In genomic region chr17:40345161-40346034, GRCh38 we compare ENCODE assay signal across 1 cellular context.
TF ChIP-seq lines count a peak whose summit lies in the region.

No MANE protein-coding gene starts in this region.

TF ChIP-seq in WTC11, 78 proteins besides CTCF, POLR2A, EP300 and RAD21 (continued from another document):
- TF ChIP-seq USF1 (CRISPR knock-in tag; IDR thresholded peaks at IDR 0.05) (peak; percentile 39; the same call in 1 of the 2 replicates), ELF4 (CRISPR knock-in tag; IDR thresholded peaks at IDR 0.05; ENCODE audit: low read depth) (0 out of 2 replicates have a peak, but pooled peaks have one; percentile 48), ZNF281 (CRISPR knock-in tag; IDR thresholded peaks at IDR 0.05) (peak; percentile 95), USF2 (CRISPR knock-in tag; IDR thresholded peaks at IDR 0.05) (peak; percentile 57), PREB (CRISPR knock-in tag; IDR thresholded peaks at IDR 0.05; ENCODE audit: borderline replicate concordance) (no peak), TEAD1 (CRISPR knock-in tag; IDR thresholded peaks at IDR 0.05) (peak; percentile 85), JUN (CRISPR knock-in tag; IDR thresholded peaks at IDR 0.05) (no peak), ZNF232 (CRISPR knock-in tag; IDR thresholded peaks at IDR 0.05) (no peak), IRF1 (CRISPR knock-in tag; IDR thresholded peaks at IDR 0.05) (no peak), ZBTB21 (CRISPR knock-in tag; IDR thresholded peaks at IDR 0.05; ENCODE audit: borderline replicate concordance) (no peak), E2F4 (CRISPR knock-in tag; IDR thresholded peaks at IDR 0.05; ENCODE audit: borderline replicate concordance, low read depth) (no peak), MAX (CRISPR knock-in tag; IDR thresholded peaks at IDR 0.05) (peak; percentile 94), NR3C1 (CRISPR knock-in tag; conservative IDR thresholded peaks at IDR 0.05; ENCODE audit: low read depth) (no peak), ZNF532 (CRISPR knock-in tag; IDR thresholded peaks at IDR 0.05; ENCODE audit: borderline replicate concordance) (no peak), EMX1 (CRISPR knock-in tag; IDR thresholded peaks at IDR 0.05) (no peak), ATF6 (CRISPR knock-in tag; IDR thresholded peaks at IDR 0.05) (no peak), KAT7 (CRISPR knock-in tag; IDR thresholded peaks at IDR 0.05; ENCODE audit: borderline replicate concordance) (0 out of 2 replicates have a peak, but pooled peaks have one; percentile 41), GABPB1 (CRISPR knock-in tag; IDR thresholded peaks at IDR 0.05) (peak; percentile 55; the same call in 1 of the 2 replicates), MLX (CRISPR knock-in tag; IDR thresholded peaks at IDR 0.05) (no peak), AFF4 (CRISPR knock-in tag; IDR thresholded peaks at IDR 0.05; ENCODE audit: borderline replicate concordance) (no peak), FOXJ3 (CRISPR knock-in tag; IDR thresholded peaks at IDR 0.05; ENCODE audit: borderline replicate concordance) (no peak), TEAD4 (CRISPR knock-in tag; IDR thresholded peaks at IDR 0.05) (peak; percentile 35; the same call in 1 of the 2 replicates), FOXP1 (CRISPR knock-in tag; IDR thresholded peaks at IDR 0.05; ENCODE audit: borderline replicate concordance) (0 out of 2 replicates have a peak, but pooled peaks have one; percentile 53)
